10 cellular contexts compared by ENCODE assay signal in genomic region chr2:109351164-109351756, GRCh38.
DNase-seq lines count a peak whose midpoint lies in the region; ATAC-seq, FAIRE-seq and TF ChIP-seq lines count a peak whose summit lies in the region.
"Had no signal": no experiment of that assay in that cellular context is flagged by ENCODE, and none has a peak within 500 bp of the region (broad histone marks: within the 10 kb centered on the region; RNA-seq: fewer than 3 reads in every experiment).

No MANE protein-coding gene starts in this region.

- TF ChIP-seq POLR2A in esophagus muscularis mucosa (IDR thresholded peaks at IDR 0.05; ENCODE audit: low read depth) (no peak), sigmoid colon (IDR thresholded peaks at IDR 0.05) (no peak)

- H3K9me2 ChIP-seq in GM23248 (ENCODE audit: insufficient read depth) = no peaks in the 10 kb centered on the region

- 15 to 18% methylated on average over 9 of the region's 9 CpGs for WGBS in GM23248 (ENCODE audit: low coverage in 1 of 2, low lambda C conversion rate in 2 of 2, missing lambda C conversion rate in 2 of 2), 2 experiments
- WGBS in esophagus muscularis mucosa = 52% methylated on average over 9 of the region's 9 CpGs
- WGBS in sigmoid colon, 2 donors = 39 to 53% methylated on average over 9 of the region's 9 CpGs

- H4K20me1 ChIP-seq in GM23248 (ENCODE audit: insufficient read depth) = no peaks in the 10 kb centered on the region

- peaks cover 14% of the 10 kb centered on the region for H3K4me1 ChIP-seq in GM23248 (ENCODE audit: insufficient read depth)
- peaks cover 29 to 38% (median 37%) of the 10 kb centered on the region in 4 donors for H3K4me1 ChIP-seq in esophagus muscularis mucosa
- peaks cover 0 to 36% (median 34%) of the 10 kb centered on the region in 4 donors for H3K4me1 ChIP-seq in sigmoid colon

- DNase-seq in GM23248 (peak; percentile 93), RCC 7860 (ENCODE audit: low spot score) (peak; percentile 51), esophagus muscularis mucosa (ENCODE audit: extremely low spot score) (peak; percentile 89), sigmoid colon (peak; percentile 82), middle frontal gyrus (ENCODE audit: extremely low spot score, low spot score) (no peak), glutamatergic neuron (no peak), OCI-M2 (lab: John Stamatoyannopoulos, UW; ENCODE audit: unreplicated experiment) (no peak)
- DNase-seq: MV-4-11; stimulated activated CD4-positive, alpha-beta T cell treated with anti-CD3 and anti-CD28 coated beads, Interleukin-2, amount 100 ng/mL, for 48 hours had no signal

- intact Hi-C loops in esophagus muscularis mucosa (cut with DNase I) (no loop called here), sigmoid colon (cut with DNase I) (no loop called here)

- H3K27me3 Mint-ChIP-seq in glutamatergic neuron (ENCODE audit: unreplicated experiment) = no peaks in the 10 kb centered on the region

- H3K9ac ChIP-seq in GM23248 = peak overlapping the region; percentile 61; the same call in 1 of the 2 replicates

- TF ChIP-seq CTCF in esophagus muscularis mucosa (IDR thresholded peaks at IDR 0.05) = no peak
- TF ChIP-seq CTCF in sigmoid colon (IDR thresholded peaks at IDR 0.05) = no peak
- TF ChIP-seq CTCF in glutamatergic neuron (IDR thresholded peaks at IDR 0.05; ENCODE audit: partially characterized antibody, unreplicated experiment) = no peak

- peaks cover 16% of the 10 kb centered on the region for H3F3A ChIP-seq in GM23248 (ENCODE audit: insufficient read depth)

- H3K36me3 Mint-ChIP-seq in glutamatergic neuron (ENCODE audit: unreplicated experiment) = no peaks in the 10 kb centered on the region

- H3K36me3 ChIP-seq in GM23248 (ENCODE audit: low read depth) = no peaks in the 10 kb centered on the region
- no peaks in the 10 kb centered on the region for H3K36me3 ChIP-seq in esophagus muscularis mucosa
- no peaks in the 10 kb centered on the region for H3K36me3 ChIP-seq in sigmoid colon

- H2AFZ ChIP-seq in GM23248 = no peak overlapping the region

- H3K9me3 ChIP-seq in GM23248 (ENCODE audit: low read depth) (no peaks in the 10 kb centered on the region), esophagus muscularis mucosa (no peaks in the 10 kb centered on the region), sigmoid colon (no peaks in the 10 kb centered on the region)

- H3K79me2 ChIP-seq in GM23248 (ENCODE audit: insufficient read depth) = no peaks in the 10 kb centered on the region

- no peak for ATAC-seq in HG03045 (IDR thresholded peaks at IDR 0.05; ENCODE audit: unreplicated experiment)

- no peak for FAIRE-seq in RCC 7860 (lab: Jason Lieb, UNC)

- H3K4me3 ChIP-seq in GM23248 (no peak overlapping the region), esophagus muscularis mucosa (no peak overlapping the region), sigmoid colon (no peak overlapping the region)

- H3K9me3 Mint-ChIP-seq in glutamatergic neuron (ENCODE audit: unreplicated experiment) = peaks cover 2% of the 10 kb centered on the region

- no peaks in the 10 kb centered on the region for H3K27me3 ChIP-seq in GM23248 (replicated peaks; ENCODE audit: insufficient read depth)
- no peaks in the 10 kb centered on the region for H3K27me3 ChIP-seq in esophagus muscularis mucosa
- H3K27me3 ChIP-seq in sigmoid colon = no peaks in the 10 kb centered on the region

- H3K27ac Mint-ChIP-seq in glutamatergic neuron (ENCODE audit: unreplicated experiment) = no peak overlapping the region

- H3K4me2 ChIP-seq in GM23248 (ENCODE audit: unreplicated experiment) = peak overlapping the region; percentile 66

- H3K27ac ChIP-seq in GM23248 = peak overlapping the region; percentile 44
- H3K27ac ChIP-seq in esophagus muscularis mucosa (replicated peaks in 1 of 4) = peak overlapping the region in 3 of 4 donors; percentile 11 to 34 (median 19)
- H3K27ac ChIP-seq in sigmoid colon = peak overlapping the region; percentile 17 to 64 (median 36)

- TF ChIP-seq EP300 in esophagus muscularis mucosa (IDR thresholded peaks at IDR 0.05) = no peak
- TF ChIP-seq EP300 in sigmoid colon (IDR thresholded peaks at IDR 0.05) = no peak

- no peak overlapping the region for H3K4me3 Mint-ChIP-seq in glutamatergic neuron (ENCODE audit: unreplicated experiment)

- in situ Hi-C loops in GM23248 (cut with MboI) = no loop called here

- H3K4me1 Mint-ChIP-seq in glutamatergic neuron (ENCODE audit: low read depth, unreplicated experiment) = peaks cover 14% of the 10 kb centered on the region

Comparison
In these comparisons a context has a peak if more than half of its experiments do, and no peak if none do; other contexts are left out.
1. DNase-seq: peak in GM23248 (single experiment), RCC 7860 (single experiment), esophagus muscularis mucosa (single experiment) and sigmoid colon (single experiment); none in middle frontal gyrus (single experiment), glutamatergic neuron (single experiment) and OCI-M2 (single experiment).
2. Peak in every context shown above with its lines, with median percentiles within 50 percentile points of each other: H3K27ac ChIP-seq.